Comparison of ENCODE assay signal across 24 cellular contexts in the genomic region with DNA sequence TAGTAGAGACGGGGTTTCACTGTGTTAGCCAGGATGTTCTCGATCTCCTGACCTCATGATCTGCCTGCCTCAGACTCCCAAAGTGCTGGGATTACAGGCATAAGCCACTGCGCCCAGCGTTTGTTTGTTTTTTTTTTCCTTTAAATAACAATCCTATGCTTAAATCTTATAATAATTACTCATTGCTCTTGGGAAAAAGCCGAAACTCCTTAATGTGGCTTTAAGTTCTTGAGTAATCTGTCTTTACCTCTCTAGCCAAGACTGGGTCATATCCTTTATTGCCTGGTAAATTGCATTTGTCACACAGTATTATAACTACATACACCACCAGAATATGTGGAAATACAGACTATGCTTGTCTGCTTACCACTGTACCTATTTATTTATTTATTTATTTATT.
DNase-seq lines count a peak whose midpoint lies in the region; ATAC-seq, FAIRE-seq and TF ChIP-seq lines count a peak whose summit lies in the region.
"Had no signal": no experiment of that assay in that cellular context is flagged by ENCODE, and none has a peak within 500 bp of the region (broad histone marks: within the 10 kb centered on the region; RNA-seq: fewer than 3 reads in every experiment).

No MANE protein-coding gene starts in this region.

- no peak overlapping the region for H3K14ac ChIP-seq in IMR-90 (replicated peaks; ENCODE audit: low read depth, low read length)

- peaks cover 41% of the 10 kb centered on the region for H3K36me3 Mint-ChIP-seq in astrocyte (ENCODE audit: low read depth, unreplicated experiment)

- no peak overlapping the region for H2BK15ac ChIP-seq in IMR-90 (ENCODE audit: low read depth, low read length)

- no peak overlapping the region for H2BK120ac ChIP-seq in IMR-90 (ENCODE audit: low read depth, low read length)

- in situ Hi-C loops in IMR-90 (cut with MboI; ENCODE audit: low sequenced_read_pairs): no loop called here

- peaks cover 3% of the 10 kb centered on the region for H3K9me3 Mint-ChIP-seq in astrocyte (ENCODE audit: unreplicated experiment)
- H3K9me3 Mint-ChIP-seq: CD8-positive, alpha-beta T cell had no signal

- CTCF ChIA-PET in IMR-90 (lab: Yijun Ruan, JAX): no interaction called here

- H3K4me1 ChIP-seq in IMR-90 (ENCODE audit: control insufficient read depth, insufficient read depth, low read length) (0 out of 2 replicates have a peak, but pooled peaks cover 2% of the 10 kb centered on the region), astrocyte (ENCODE audit: insufficient read depth, low read length) (no peaks in the 10 kb centered on the region), osteoblast (ENCODE audit: insufficient read depth, low read length) (no peaks in the 10 kb centered on the region)
- H3K4me1 ChIP-seq: BLaER1, SJSA1 had no signal

- H3K4ac ChIP-seq in IMR-90 (ENCODE audit: low read depth, low read length): no peak overlapping the region

- no peak overlapping the region for H4K8ac ChIP-seq in IMR-90 (ENCODE audit: low read depth in 2 of 2, low read length in 2 of 2)

- TF ChIP-seq POLR2A in IMR-90 (IDR thresholded peaks at IDR 0.05; ENCODE audit: low read depth, low read length): no peak

- dilution Hi-C loops in IMR-90 (cut with HindIII; ENCODE audit: low sequenced_read_pairs, unreplicated experiment): no loop called here

- no peak overlapping the region for H3K56ac ChIP-seq in IMR-90 (ENCODE audit: extremely low read depth, insufficient read depth, low read length)

- H2AK5ac ChIP-seq in IMR-90 (ENCODE audit: low read depth, low read length): no peak overlapping the region

- TF ChIP-seq CTCF in IMR-90 (conservative IDR thresholded peaks at IDR 0.05; ENCODE audit: low read depth, low read length): no peak
- no peak for TF ChIP-seq CTCF in astrocyte (IDR thresholded peaks at IDR 0.05; ENCODE audit: insufficient read depth, low read depth, low read length)
- no peak for TF ChIP-seq CTCF in osteoblast (IDR thresholded peaks at IDR 0.05; ENCODE audit: extremely low read depth, low read depth, low read length)

- H4K5ac ChIP-seq in IMR-90 (ENCODE audit: low read depth, low read length): no peak overlapping the region

- H3K36me3 ChIP-seq in IMR-90 (ENCODE audit: control insufficient read depth, insufficient read depth, low read length) (peaks cover 36% of the 10 kb centered on the region), astrocyte (ENCODE audit: insufficient read depth, low read length) (peaks cover 44% of the 10 kb centered on the region), osteoblast (ENCODE audit: insufficient read depth, low read length) (peaks cover 41% of the 10 kb centered on the region)

- no peak overlapping the region for H2AK9ac ChIP-seq in IMR-90 (replicated peaks; ENCODE audit: low read depth, low read length, poor library complexity)

- no peak overlapping the region for H2BK5ac ChIP-seq in IMR-90 (ENCODE audit: low read depth, low read length, poor library complexity, severe bottlenecking)

- ATAC-seq in IMR-90 (ENCODE audit: low read depth): 0 out of 2 replicates have a peak, but pooled peaks have one; percentile 12
- ATAC-seq: CD8-positive, alpha-beta T cell; HepG2; Right ventricle myocardium inferior had no signal

- no peak for TF ChIP-seq RAD21 in IMR-90 (IDR thresholded peaks at IDR 0.05; ENCODE audit: low read length)

- no peak overlapping the region for H4K91ac ChIP-seq in IMR-90 (ENCODE audit: insufficient read depth, low read depth, low read length)

- H3K4me2 ChIP-seq in IMR-90 (ENCODE audit: low read depth, low read length): no peak overlapping the region
- no peak overlapping the region for H3K4me2 ChIP-seq in astrocyte (ENCODE audit: low read length)
- H3K4me2 ChIP-seq in osteoblast (ENCODE audit: insufficient read depth, low read length): no peak overlapping the region
- H3K4me2 ChIP-seq: BLaER1 had no signal

- H3K4me3 Mint-ChIP-seq in astrocyte (ENCODE audit: unreplicated experiment): no peak overlapping the region
- H3K4me3 Mint-ChIP-seq: CD8-positive, alpha-beta T cell had no signal

- no peaks in the 10 kb centered on the region for H3K9me1 ChIP-seq in IMR-90 (ENCODE audit: insufficient read depth, low read length)

- no peak overlapping the region for H3K4me3 ChIP-seq in IMR-90 (ENCODE audit: insufficient read depth, low read depth, low read length)
- no peak overlapping the region for H3K4me3 ChIP-seq in astrocyte (ENCODE audit: insufficient read depth, low read depth, low read length)
- H3K4me3 ChIP-seq in osteoblast (ENCODE audit: insufficient read depth, low read length): no peak overlapping the region
- H3K4me3 ChIP-seq: BLaER1, SJSA1 had no signal

- no peak overlapping the region for H2BK20ac ChIP-seq in IMR-90 (ENCODE audit: low read depth, low read length)

- intact Hi-C loops in IMR-90 (cut with micrococcal nuclease): no loop called here

- H3K27me3 ChIP-seq in IMR-90 (ENCODE audit: control insufficient read depth, insufficient read depth, low read length) (no peaks in the 10 kb centered on the region), astrocyte (ENCODE audit: insufficient read depth, low read length) (no peaks in the 10 kb centered on the region), osteoblast (ENCODE audit: insufficient read depth, low read length) (no peaks in the 10 kb centered on the region)
- H3K27me3 ChIP-seq: BLaER1, SJSA1 had no signal

- peaks cover 17 to 26% of the 10 kb centered on the region in 2 experiments for H3K79me1 ChIP-seq in IMR-90 (ENCODE audit: low read depth in 1 of 2, low read length in 2 of 2)

- H3K18ac ChIP-seq in IMR-90 (ENCODE audit: low read depth, low read length): no peak overlapping the region

- no CpG with 5 or more reads among the region's 5 CpGs for WGBS in IMR-90 (ENCODE audit: extremely low coverage in 2 of 2, insufficient read length in 1 of 2), 2 experiments

- no peak overlapping the region for H3K23ac ChIP-seq in IMR-90 (ENCODE audit: low read depth, low read length)

- POLR2A ChIA-PET in IMR-90 (lab: Charles Lee; ENCODE audit: unreplicated experiment): no interaction called here

- H3K9me3 ChIP-seq in IMR-90 (ENCODE audit: control insufficient read depth, insufficient read depth, low read length) (peaks cover 4% of the 10 kb centered on the region), astrocyte (ENCODE audit: insufficient read depth, low read depth, low read length) (no peaks in the 10 kb centered on the region), osteoblast (ENCODE audit: low read depth, low read length) (peaks cover 2% of the 10 kb centered on the region)
- H3K9me3 ChIP-seq: BLaER1, SJSA1 had no signal

- H3K4me1 Mint-ChIP-seq in astrocyte (ENCODE audit: low read depth, unreplicated experiment): peaks cover 13% of the 10 kb centered on the region

- no peaks in the 10 kb centered on the region for H3K27me3 Mint-ChIP-seq in astrocyte (ENCODE audit: low read depth, unreplicated experiment)

- H3K9ac ChIP-seq in IMR-90 (ENCODE audit: low read depth, low read length) (no peak overlapping the region), astrocyte (ENCODE audit: low read length) (no peak overlapping the region)
- H3K9ac ChIP-seq: BLaER1 had no signal

- H3K27ac ChIP-seq in IMR-90 (ENCODE audit: insufficient read depth, low read length): no peak overlapping the region
- H3K27ac ChIP-seq in astrocyte (ENCODE audit: low read depth, low read length): no peak overlapping the region
- no peak overlapping the region for H3K27ac ChIP-seq in osteoblast (ENCODE audit: low read depth, low read length)
- H3K27ac ChIP-seq: BLaER1, SJSA1 had no signal

- no peak for FAIRE-seq in astrocyte (lab: Jason Lieb, UNC)
- FAIRE-seq: G401.6, GM18507, HepG2 had no signal

- H4K20me1 ChIP-seq in IMR-90 (ENCODE audit: insufficient read depth, low read length): peaks cover 15% of the 10 kb centered on the region; the same call in 1 of the 2 replicates
- H4K20me1 ChIP-seq in astrocyte (ENCODE audit: insufficient read depth, low read length): peaks cover 9% of the 10 kb centered on the region
- H4K20me1 ChIP-seq in osteoblast (ENCODE audit: insufficient read depth, low read length): peaks cover 2% of the 10 kb centered on the region
- H4K20me1 ChIP-seq: BLaER1 had no signal

- H2AFZ ChIP-seq in IMR-90 (replicated peaks; ENCODE audit: low read length, poor library complexity) (no peak overlapping the region), astrocyte (ENCODE audit: low read depth, low read length) (no peak overlapping the region), osteoblast (ENCODE audit: low read length) (no peak overlapping the region)

- no peaks in the 10 kb centered on the region for H3K79me2 ChIP-seq in astrocyte (ENCODE audit: insufficient read depth, low read length)
- H3K79me2 ChIP-seq in osteoblast (ENCODE audit: insufficient read depth, low read length): no peaks in the 10 kb centered on the region

- BruUV-seq in IMR-90 (replicated peaks; lab: Mats Ljungman, UMichigan): no TSS peak

- no peak overlapping the region for H3K27ac Mint-ChIP-seq in astrocyte (ENCODE audit: unreplicated experiment)
- H3K27ac Mint-ChIP-seq: CD8-positive, alpha-beta T cell had no signal

- DNase-seq in IMR-90 (peak; percentile 60), astrocyte (ENCODE audit: low read depth) (peak; percentile 7), fibroblast of peridontal ligament (ENCODE audit: extremely low read depth) (peak; percentile 52), osteoblast (ENCODE audit: insufficient read length, low spot score, missing footprints) (peak; percentile 71), NCI-H1436 treated with DMSO at 0.1 percent for 48 hours (lab: John Stamatoyannopoulos, UW) (no peak), HuH-7.5 (ENCODE audit: low spot score) (no peak)
- DNase-seq in stimulated activated naive CD4-positive, alpha-beta T cell treated with Interleukin-2 at 50 U/mL for 16 hours (lab: John Stamatoyannopoulos, UW): no peak
- no peak for DNase-seq in activated effector memory CD4-positive, alpha-beta T cell treated with Interleukin-2 at 50 U/mL for 16 hours
- DNase-seq: Calu3; CD8-positive, alpha-beta T cell; DMS153; KG1; MV-4-11; NCI-H1105 treated with DMSO at 0.1 percent for 48 hours; NCI-H1694; NCI-H2081; NCI-H2171 treated with DMSO at 0.1 percent for 48 hours; NCI-H524 treated with DMSO at 0.1 percent for 48 hours had no signal

TF ChIP-seq in IMR-90, 13 proteins besides CTCF, POLR2A, EP300 and RAD21:
- peak; percentile 47; the same call in 1 of the 2 replicates for TF ChIP-seq CEBPB (IDR thresholded peaks at IDR 0.05; ENCODE audit: low read depth, low read length)
- no peak for TF ChIP-seq BHLHE40 (IDR thresholded peaks at IDR 0.05; ENCODE audit: low read depth, low read length)
- TF ChIP-seq MXI1 (IDR thresholded peaks at IDR 0.05; ENCODE audit: borderline replicate concordance, low read depth, low read length): no peak
TF ChIP-seq in IMR-90: peak in this region for 1.

Comparison
In these comparisons a context has a peak if more than half of its experiments do, and no peak if none do; other contexts are left out.
1. DNase-seq: peak in IMR-90 (single experiment), astrocyte (single experiment), fibroblast of peridontal ligament (single experiment) and osteoblast (single experiment); none in NCI-H1436 treated with DMSO at 0.1 percent for 48 hours (single experiment), stimulated activated naive CD4-positive, alpha-beta T cell treated with Interleukin-2 at 50 U/mL for 16 hours (single experiment), HuH-7.5 (single experiment) and activated effector memory CD4-positive, alpha-beta T cell treated with Interleukin-2 at 50 U/mL for 16 hours (single experiment).